8 cellular contexts compared by ENCODE assay signal in genomic region chr11:82927264-82927880, GRCh38. TPM values are rescaled to one million over a fixed set of nuclear protein-coding genes. Genes with fewer than 3 reads are reported as not detected.
DNase-seq lines count a peak whose midpoint lies in the region; FAIRE-seq and TF ChIP-seq lines count a peak whose summit lies in the region.

No MANE protein-coding gene starts in this region.

- no peak for TF ChIP-seq POLR2A in H54 (IDR thresholded peaks at IDR 0.05; ENCODE audit: low read depth, low read length)

- H3K27me3 ChIP-seq in MM.1S (replicated peaks; ENCODE audit: insufficient read depth, low read length): no peaks in the 10 kb centered on the region

- H2AFZ ChIP-seq in MM.1S (ENCODE audit: low read length): no peak overlapping the region

- H3K4me1 Mint-ChIP-seq in endothelial cell (ENCODE audit: unreplicated experiment) (peaks cover 19% of the 10 kb centered on the region), nephron progenitor cell (no peaks in the 10 kb centered on the region)

- H3K9me3 ChIP-seq in MM.1S (replicated peaks; ENCODE audit: insufficient read depth, low read length): no peaks in the 10 kb centered on the region

- TF ChIP-seq CTCF in MM.1S (IDR thresholded peaks at IDR 0.05; ENCODE audit: low read length) (peak; percentile 75), endothelial cell (IDR thresholded peaks at IDR 0.05; ENCODE audit: unreplicated experiment) (peak; percentile 95), nephron progenitor cell (IDR thresholded peaks at IDR 0.05) (peak; percentile 77)

- H3K27me3 Mint-ChIP-seq in endothelial cell (ENCODE audit: unreplicated experiment): peaks cover 2% of the 10 kb centered on the region
- no peaks in the 10 kb centered on the region for H3K27me3 Mint-ChIP-seq in nephron progenitor cell (ENCODE audit: low read depth, poor library complexity)

- H3K9me3 Mint-ChIP-seq in endothelial cell (ENCODE audit: unreplicated experiment) (no peaks in the 10 kb centered on the region), nephron progenitor cell (no peaks in the 10 kb centered on the region)

- H3K27ac Mint-ChIP-seq in endothelial cell (ENCODE audit: unreplicated experiment) (no peak overlapping the region), nephron progenitor cell (no peak overlapping the region)

- no peaks in the 10 kb centered on the region for H3K36me3 ChIP-seq in MM.1S (replicated peaks; ENCODE audit: insufficient read depth, low read length)

- peaks cover 5% of the 10 kb centered on the region; the same call in 1 of the 2 replicates for H3K79me2 ChIP-seq in MM.1S (ENCODE audit: low read length)

- peak; percentile 99 for FAIRE-seq in H54 (lab: Jason Lieb, UNC)

- no peak overlapping the region; the same call in 1 of the 2 replicates for H3K9ac ChIP-seq in MM.1S (ENCODE audit: low read length)

- H3K36me3 Mint-ChIP-seq in endothelial cell (ENCODE audit: low read depth, unreplicated experiment) (no peaks in the 10 kb centered on the region), nephron progenitor cell (ENCODE audit: low read depth) (peaks cover 42% of the 10 kb centered on the region)

- no peaks in the 10 kb centered on the region for H3K9me2 ChIP-seq in MM.1S (replicated peaks; ENCODE audit: insufficient read depth, low read length)

- DNase-seq in AG08395 (ENCODE audit: low spot score) (peak; percentile 65), GF-D8 (lab: John Stamatoyannopoulos, UW) (peak; percentile 16), H54 (ENCODE audit: insufficient read length, low spot score) (peak; percentile 37), MM.1S (peak; percentile 75), SKM-1 (lab: John Stamatoyannopoulos, UW; ENCODE audit: unreplicated experiment) (peak; percentile 64), endothelial cell (ENCODE audit: low spot score) (no peak), nephron progenitor cell (peak; percentile 16)
- no peak for DNase-seq in stimulated activated CD4-positive, alpha-beta T cell treated with anti-CD3 and anti-CD28 coated beads, Interleukin-2, amount 100 ng/mL, for 24 hours

- no peak overlapping the region for H3K27ac ChIP-seq in MM.1S (ENCODE audit: low read length)

- H3K4me2 ChIP-seq in MM.1S (ENCODE audit: low read depth, low read length): peak overlapping the region; percentile 20

- H3K4me3 ChIP-seq in MM.1S (ENCODE audit: low read length): no peak overlapping the region

- H3K4me1 ChIP-seq in MM.1S (ENCODE audit: low read length): peaks cover 3% of the 10 kb centered on the region; the same call in 1 of the 2 replicates

- H3K4me3 Mint-ChIP-seq in endothelial cell (ENCODE audit: unreplicated experiment) (no peak overlapping the region), nephron progenitor cell (no peak overlapping the region)

- H3F3A ChIP-seq in MM.1S (ENCODE audit: insufficient read depth, low read length): no peaks in the 10 kb centered on the region

- H4K20me1 ChIP-seq in MM.1S (ENCODE audit: insufficient read depth, low read length): no peaks in the 10 kb centered on the region

RNA-seq across cellular contexts. Expression of gene DDIAS, which starts 25.8 kb away (rescaled TPM):
- 11.2 TPM for total RNA-seq in endothelial cell (ENCODE audit: unreplicated experiment)

RNA-seq across cellular contexts. Expression of gene PRCP, which starts 27.1 kb away (rescaled TPM):
- 445 TPM for total RNA-seq in endothelial cell (ENCODE audit: unreplicated experiment)

Comparison
In these comparisons a context has a peak if more than half of its experiments do, and no peak if none do; other contexts are left out.
1. DNase-seq: peak in AG08395 (single experiment), GF-D8 (single experiment), H54 (single experiment), MM.1S (single experiment), SKM-1 (single experiment) and nephron progenitor cell (single experiment); none in endothelial cell (single experiment) and stimulated activated CD4-positive, alpha-beta T cell treated with anti-CD3 and anti-CD28 coated beads, Interleukin-2, amount 100 ng/mL, for 24 hours (0 of 2).
2. Peak in every context shown above with its lines, with median percentiles within 50 percentile points of each other: CTCF ChIP-seq.